In genomic region chr15:47737424-47737823, GRCh38 we compare ENCODE assay signal across 19 cellular contexts. TPM values are rescaled to one million over a fixed set of nuclear protein-coding genes. Genes with fewer than 3 reads are reported as not detected.
DNase-seq lines count a peak whose midpoint lies in the region; ATAC-seq, FAIRE-seq and TF ChIP-seq lines count a peak whose summit lies in the region.
"Had no signal": no experiment of that assay in that cellular context is flagged by ENCODE, and none has a peak within 500 bp of the region (broad histone marks: within the 10 kb centered on the region; RNA-seq: fewer than 3 reads in every experiment).

No MANE protein-coding gene starts in this region.

- H3K27ac ChIP-seq in HepG2 (ENCODE audit: extremely low read length, insufficient read depth, low read length) = no peak overlapping the region
- H3K27ac ChIP-seq in right lobe of liver = no peak overlapping the region
- no peak overlapping the region for H3K27ac ChIP-seq in H1 (ENCODE audit: low read depth, low read length)
- peak overlapping the region; percentile 84 for H3K27ac ChIP-seq in smooth muscle cell (ENCODE audit: low read depth)
- H3K27ac ChIP-seq in testis = no peak overlapping the region

- ATAC-seq in HepG2 = no peak
- no peak for ATAC-seq in right lobe of liver
- ATAC-seq: Panc1, Right ventricle myocardium inferior had no signal

- TF ChIP-seq RAD21 in HepG2 (CRISPR knock-in tag; IDR thresholded peaks at IDR 0.05) (no peak), H1 (IDR thresholded peaks at IDR 0.05 in 1 of 2, conservative IDR thresholded peaks at IDR 0.05 in 1 of 2; ENCODE audit: low read depth in 2 of 2, low read length in 2 of 2) (no peak)

- no peak overlapping the region for H3K23ac ChIP-seq in H1 (ENCODE audit: insufficient read length)

- no peaks in the 10 kb centered on the region for H3K23me2 ChIP-seq in H1 (ENCODE audit: low read depth, low read length)

- intact Hi-C loops in HepG2 (cut with micrococcal nuclease; ENCODE audit: unreplicated experiment) = no loop called here
- intact Hi-C loops in right lobe of liver (cut with DNase I) = no loop called here
- intact Hi-C loops in testis (cut with DNase I; ENCODE audit: low total_unique reads) = no loop called here

- H4K8ac ChIP-seq in H1 (ENCODE audit: extremely low read depth, insufficient read depth, low read length) = no peak overlapping the region

- no peak overlapping the region for H2BK15ac ChIP-seq in H1 (ENCODE audit: low read length)

- H3K4ac ChIP-seq in H1 (replicated peaks; ENCODE audit: insufficient read length, low read depth, low read length) = no peak overlapping the region

- H3K9ac ChIP-seq in HepG2 (ENCODE audit: insufficient read depth, low read depth, low read length) (no peak overlapping the region), H1 (replicated peaks in 1 of 4; ENCODE audit: extremely low read depth in 1 of 4, low read depth in 3 of 4, low read length in 3 of 4) (no peak overlapping the region), smooth muscle cell (ENCODE audit: low read depth) (peak overlapping the region; percentile 20)

- H3K4me3 ChIP-seq in HepG2 (replicated peaks in 1 of 3; ENCODE audit: insufficient read depth in 1 of 3, low read depth in 2 of 3, low read length in 3 of 3) = no peak overlapping the region
- no peak overlapping the region for H3K4me3 ChIP-seq in right lobe of liver
- H3K4me3 ChIP-seq in H1 (ENCODE audit: extremely low read depth in 1 of 4, insufficient read depth in 2 of 4, low read depth in 3 of 4, low read length in 4 of 4) = no peak overlapping the region
- H3K4me3 ChIP-seq in smooth muscle cell = peak overlapping the region; percentile 16
- no peak overlapping the region for H3K4me3 ChIP-seq in testis

- no peak overlapping the region for H4K91ac ChIP-seq in H1 (replicated peaks; ENCODE audit: insufficient read length, low read length)

- H2BK120ac ChIP-seq in H1 (replicated peaks; ENCODE audit: low read depth, low read length) = no peak overlapping the region

- no peak overlapping the region for H2BK12ac ChIP-seq in H1 (ENCODE audit: low read depth, low read length)

- no peaks in the 10 kb centered on the region; a peak in 1 of 5 replicates for H3K27me3 ChIP-seq in HepG2 (ENCODE audit: control insufficient read depth in 1 of 2, insufficient read depth in 2 of 2, low read length in 2 of 2)
- H3K27me3 ChIP-seq in right lobe of liver = no peaks in the 10 kb centered on the region
- 0 out of 7 replicates have a peak, but pooled peaks cover 0 to 2% (median 0%) of the 10 kb centered on the region in 4 experiments for H3K27me3 ChIP-seq in H1 (replicated peaks in 1 of 4; ENCODE audit: control insufficient read depth in 3 of 4, extremely low read depth in 1 of 4, insufficient read depth in 3 of 4, low read length in 3 of 4)
- no peaks in the 10 kb centered on the region for H3K27me3 ChIP-seq in smooth muscle cell (ENCODE audit: low read depth)
- no peaks in the 10 kb centered on the region for H3K27me3 ChIP-seq in testis

- no peaks in the 10 kb centered on the region for H3K79me1 ChIP-seq in H1 (ENCODE audit: low read depth, low read length)

- TF ChIP-seq EP300 in HepG2 (IDR thresholded peaks at IDR 0.05; ENCODE audit: low read depth in 2 of 2, low read length in 2 of 2) (no peak), HepG2 (CRISPR knock-in tag; IDR thresholded peaks at IDR 0.05; ENCODE audit: borderline replicate concordance) (no peak), H1 (IDR thresholded peaks at IDR 0.05; ENCODE audit: borderline replicate concordance in 1 of 2, low read depth in 2 of 2, low read length in 2 of 2) (no peak)

- H3K9me3 ChIP-seq in HepG2 (ENCODE audit: low read length) = no peaks in the 10 kb centered on the region
- H3K9me3 ChIP-seq in right lobe of liver = no peaks in the 10 kb centered on the region
- H3K9me3 ChIP-seq in H1 (ENCODE audit: insufficient read depth in 2 of 2, low read depth in 1 of 2, low read length in 1 of 2) = no peaks in the 10 kb centered on the region
- no peaks in the 10 kb centered on the region for H3K9me3 ChIP-seq in smooth muscle cell (replicated peaks; ENCODE audit: low read depth)
- H3K9me3 ChIP-seq in testis = no peaks in the 10 kb centered on the region

- H2BK20ac ChIP-seq in H1 (ENCODE audit: low read length) = no peak overlapping the region

- H3K79me2 ChIP-seq in HepG2 (ENCODE audit: insufficient read depth, low read length) (no peaks in the 10 kb centered on the region), H1 (ENCODE audit: control insufficient read depth in 1 of 2, insufficient read depth in 2 of 2, low read length in 2 of 2) (no peaks in the 10 kb centered on the region), smooth muscle cell (ENCODE audit: low read depth) (peaks cover 76% of the 10 kb centered on the region)

- H3K4me2 ChIP-seq in HepG2 (ENCODE audit: low read depth, low read length) = no peak overlapping the region
- no peak overlapping the region for H3K4me2 ChIP-seq in H1 (ENCODE audit: insufficient read depth in 1 of 2, low read depth in 2 of 2, low read length in 2 of 2)
- peak overlapping the region; percentile 76 for H3K4me2 ChIP-seq in smooth muscle cell

- H4K5ac ChIP-seq in H1 (ENCODE audit: insufficient read length, low read depth, low read length) = no peak overlapping the region

- peaks cover 31% of the 10 kb centered on the region for H3F3A ChIP-seq in smooth muscle cell (ENCODE audit: low read depth)

- 0% methylated on average over 2 of the region's 2 CpGs for WGBS in HepG2 (ENCODE audit: low lambda C conversion rate)
- whole genome bisulfite sequencing in right lobe of liver (ENCODE audit: insufficient coverage, low coverage, low lambda C conversion rate, missing lambda C conversion rate) = 38% methylated on average over 2 of the region's 2 CpGs
- 77% methylated on average over 2 of the region's 2 CpGs; no CpG with 5 or more reads in 1 of the 2 experiments for WGBS in H1 (ENCODE audit: extremely low coverage in 1 of 2, insufficient coverage in 1 of 2, insufficient read length in 1 of 2, insufficient replicate concordance in 2 of 2, low coverage in 1 of 2, low lambda C conversion rate in 2 of 2, missing lambda C conversion rate in 1 of 2), 2 experiments
- 50% methylated on average over 2 of the region's 2 CpGs for WGBS in smooth muscle cell (ENCODE audit: low lambda C conversion rate)
- 88 to 91% methylated on average over 2 of the region's 2 CpGs for WGBS in testis, 2 donors

- H4K20me1 ChIP-seq in HepG2 (ENCODE audit: insufficient read depth, low read length) (no peaks in the 10 kb centered on the region), H1 (replicated peaks in 1 of 2; ENCODE audit: control insufficient read depth in 1 of 2, insufficient read depth in 2 of 2, low read length in 2 of 2) (no peaks in the 10 kb centered on the region), smooth muscle cell (ENCODE audit: low read depth) (peaks cover 6% of the 10 kb centered on the region)

- FAIRE-seq in HepG2 (lab: Jason Lieb, UNC) (no peak), H1 (lab: Jason Lieb, UNC) (no peak)

- no peak overlapping the region for H2AFZ ChIP-seq in HepG2 (ENCODE audit: low read length)
- no peak overlapping the region for H2AFZ ChIP-seq in H1 (ENCODE audit: low read length)
- H2AFZ ChIP-seq in smooth muscle cell (ENCODE audit: low read depth) = no peak overlapping the region

- BruUV-seq in HepG2 (replicated peaks; lab: Mats Ljungman, UMichigan) = no TSS peak

- H3K36me3 ChIP-seq in HepG2 (replicated peaks in 1 of 2; ENCODE audit: control insufficient read depth in 1 of 2, insufficient read depth in 2 of 2, low read length in 2 of 2) (no peaks in the 10 kb centered on the region), right lobe of liver (no peaks in the 10 kb centered on the region), H1 (ENCODE audit: control insufficient read depth in 2 of 4, insufficient read depth in 4 of 4, low read length in 3 of 4) (no peaks in the 10 kb centered on the region), smooth muscle cell (ENCODE audit: low read depth) (no peaks in the 10 kb centered on the region), testis (ENCODE audit: low read depth, missing control alignments) (no peaks in the 10 kb centered on the region)

- in situ Hi-C loops in HepG2 (cut with HindIII; ENCODE audit: extremely low pct_ligation_motif_present, low pct_unique_long_range_greater_than_20kb) = no loop called here

- TF ChIP-seq POLR2A in HepG2 (IDR thresholded peaks at IDR 0.05; ENCODE audit: insufficient read depth in 1 of 2, low read depth in 2 of 2, low read length in 2 of 2) = no peak
- TF ChIP-seq POLR2A in right lobe of liver (IDR thresholded peaks at IDR 0.05) = no peak
- no peak for TF ChIP-seq POLR2A in H1 (IDR thresholded peaks at IDR 0.05; ENCODE audit: control extremely low read depth in 1 of 2, low read depth in 2 of 2, low read length in 2 of 2)
- TF ChIP-seq POLR2A in testis (IDR thresholded peaks at IDR 0.05) = no peak

- CTCF ChIA-PET in HepG2 (lab: Yijun Ruan, JAX; ENCODE audit: low intra/inter-chr PET ratio, low total read pairs) (no interaction called here), H1 (lab: Charles Lee; ENCODE audit: partially characterized antibody) (interaction anchor here (0.7 to 4.1 kb wide), 4 partner anchors 17 to 342 kb away, joined by 4 to 16 read pairs (median 4); no protein-coding TSS in a partner anchor)

- no peak for DNase-seq in HepG2 (ENCODE audit: low spot score)
- no peak for DNase-seq in right lobe of liver
- DNase-seq in H1 (ENCODE audit: low read depth in 1 of 2, low spot score in 2 of 2) = no peak
- peak; percentile 34 for DNase-seq in iris pigment epithelial cell (ENCODE audit: low read depth)
- no peak for DNase-seq in smooth muscle cell (lab: John Stamatoyannopoulos, UW; ENCODE audit: unreplicated experiment)
- no peak for DNase-seq in testis
- DNase-seq in NOMO-1 (lab: John Stamatoyannopoulos, UW; ENCODE audit: unreplicated experiment in 2 of 2) = no peak
- DNase-seq in ureter (ENCODE audit: low spot score) = no peak
- DNase-seq: COR-L47, DMS153, EL, MM.1S, NCI-H187 treated with DMSO at 0.1 percent for 48 hours, NCI-H2171, NCI-H774 had no signal

- no peak overlapping the region for H2AK5ac ChIP-seq in H1 (ENCODE audit: low read depth, low read length)

- no peak for TF ChIP-seq CTCF in HepG2 (CRISPR knock-in tag; IDR thresholded peaks at IDR 0.05)
- no peak for TF ChIP-seq CTCF in right lobe of liver (IDR thresholded peaks at IDR 0.05)
- no peak for TF ChIP-seq CTCF in H1 (IDR thresholded peaks at IDR 0.05; ENCODE audit: control extremely low read depth in 1 of 3, insufficient read depth in 1 of 3, low read depth in 1 of 3, low read length in 3 of 3)
- no peak for TF ChIP-seq CTCF in smooth muscle cell (IDR thresholded peaks at IDR 0.05; ENCODE audit: borderline replicate concordance, insufficient read depth, poor library complexity, severe bottlenecking)
- TF ChIP-seq CTCF in testis (IDR thresholded peaks at IDR 0.05) = no peak

- POLR2A ChIA-PET in HepG2 (lab: Yijun Ruan, JAX) = no interaction called here
- POLR2A ChIA-PET in H1 (lab: Charles Lee; ENCODE audit: partially characterized antibody) = no interaction called here

- no peak overlapping the region for H3K56ac ChIP-seq in H1 (replicated peaks; ENCODE audit: insufficient read length, low read depth, low read length)

- H2BK5ac ChIP-seq in H1 (ENCODE audit: low read depth, low read length) = no peak overlapping the region

- no peak overlapping the region for H3K18ac ChIP-seq in H1 (ENCODE audit: extremely low read depth, low read length)

- no peaks in the 10 kb centered on the region for H3K4me1 ChIP-seq in HepG2 (ENCODE audit: insufficient read depth, low read length)
- H3K4me1 ChIP-seq in right lobe of liver = no peaks in the 10 kb centered on the region
- H3K4me1 ChIP-seq in H1 (replicated peaks in 1 of 4; ENCODE audit: control insufficient read depth in 3 of 4, insufficient read depth in 4 of 4, low read length in 3 of 4) = peaks cover 6 to 16% (median 9%) of the 10 kb centered on the region in 4 experiments
- peaks cover 40% of the 10 kb centered on the region for H3K4me1 ChIP-seq in smooth muscle cell (ENCODE audit: low read depth)
- H3K4me1 ChIP-seq in testis = no peaks in the 10 kb centered on the region

- no peak overlapping the region for H3K14ac ChIP-seq in H1 (ENCODE audit: insufficient read length)

RNA-seq across cellular contexts. Expression of gene SEMA6D, which starts 20.1 kb away (rescaled TPM):
- total RNA-seq in HepG2 (2016; rRNA removed; fragmentation: Illumina TruSeq; extraction: Trizol) (not detected in 2 replicates), right lobe of liver (1 to 10 TPM in 4 of 6 experiments, under 1 TPM in 2; 0.74 to 4.4 (median 1.7) TPM), smooth muscle cell (44.9 and 63.6 TPM in 2 replicates), testis (1 to 10 TPM; 4.3 to 5.6 TPM), ureter (8.8 TPM)
- total RNA-seq in HepG2 (2016; cell fraction: cytosol; rRNA removed; fragmentation: Illumina TruSeq; extraction: Trizol; ENCODE audit: low read depth) = not detected in 2 replicates
- total RNA-seq in HepG2 (2016; cell fraction: insoluble cytoplasmic fraction; rRNA removed; fragmentation: Illumina TruSeq; extraction: Trizol) = not detected in 2 replicates
- total RNA-seq in HepG2 (2016; cell fraction: membrane; rRNA removed; fragmentation: Illumina TruSeq; extraction: Trizol) = not detected in 2 replicates
- not detected in 2 replicates for total RNA-seq in HepG2 (2016; cell fraction: nucleus; rRNA removed; fragmentation: Illumina TruSeq; extraction: Trizol)
- polyA plus RNA-seq in HepG2 (2011; rRNA removed) (not detected in 2 replicates), H1 (2011; rRNA removed) (2.5 and 3.8 TPM in 2 replicates), smooth muscle cell (31.4 and 32.4 TPM in 2 replicates), testis (ENCODE audit: insufficient read depth, low read depth, low replicate concordance) (4.0 TPM)
- polyA plus RNA-seq in HepG2 (2011; cell fraction: cytosol; rRNA removed) = not detected in 2 replicates
- polyA plus RNA-seq in HepG2 (2011; cell fraction: nucleus; rRNA removed) = not detected in 2 replicates
- not detected in 2 replicates for polyA plus RNA-seq in HepG2 (2012)
- not detected in 2 replicates for polyA plus RNA-seq in HepG2 (2016; cell fraction: cytosol; fragmentation: Illumina TruSeq; extraction: Trizol; ENCODE audit: low read depth)
- not detected in 2 replicates for polyA plus RNA-seq in HepG2 (2016; cell fraction: insoluble cytoplasmic fraction; fragmentation: Illumina TruSeq; extraction: Trizol; ENCODE audit: low read depth)
- polyA plus RNA-seq in HepG2 (2016; cell fraction: membrane; fragmentation: Illumina TruSeq; extraction: Trizol; ENCODE audit: low read depth) = not detected in 2 replicates
- polyA plus RNA-seq in HepG2 (2016; cell fraction: nucleus; fragmentation: Illumina TruSeq; extraction: Trizol; ENCODE audit: insufficient read depth, low read depth) = not detected in 2 replicates
- polyA minus RNA-seq in HepG2 (2011; rRNA and poly(A)+ RNA removed; ENCODE audit: low replicate concordance) = 61.4 TPM in 1 of 2 replicates, not detected in the other
- polyA minus RNA-seq in HepG2 (2011; cell fraction: cytosol; rRNA and poly(A)+ RNA removed) = 0.35 TPM in 1 of 2 replicates, not detected in the other
- 0.26 TPM in 1 of 2 replicates, not detected in the other for polyA minus RNA-seq in HepG2 (2011; cell fraction: nucleus; rRNA and poly(A)+ RNA removed)
- 2.2 and 3.7 TPM in 2 replicates for total RNA-seq in H1 (2021; fragmentation: NEBNext Ultra II Directional; extraction: Animal tissue kit (Norgen Biotek cat#: 25700))
- 4.4 TPM for polyA plus RNA-seq in H1 (2011; cell fraction: cytosol; rRNA removed)
- 4.8 TPM for polyA plus RNA-seq in H1 (2011; cell fraction: nucleus; rRNA removed)
- polyA plus RNA-seq in H1 (2012, experiment 1 of 2) = 1.7 to 3.8 TPM (median 3.2 TPM) in 4 replicates
- 0.22 TPM for polyA plus RNA-seq in H1 (2012, experiment 2 of 2)
- polyA plus RNA-seq in H1 (2013, experiment 1 of 2) = 1.0 TPM
- 0.68 TPM for polyA plus RNA-seq in H1 (2013, experiment 2 of 2)
- 12.7 and 23.9 TPM in 2 replicates for polyA minus RNA-seq in H1 (2011; rRNA and poly(A)+ RNA removed)
- 6.4 TPM for polyA minus RNA-seq in H1 (2011; cell fraction: cytosol; rRNA and poly(A)+ RNA removed)
- polyA minus RNA-seq in H1 (2011; cell fraction: nucleus; rRNA and poly(A)+ RNA removed) = 13.2 TPM
- total RNA-seq: A172 had no signal
- polyA plus RNA-seq: CD14-positive monocyte had no signal

Comparison
In these comparisons a context has a peak if more than half of its experiments do, and no peak if none do; other contexts are left out.
1. Of the 41 proteins assayed by ChIP-seq in both HepG2 and H1: peak only in HepG2: none; only in H1: none; in both: CEBPB; in neither: 40.